In the genomic region with DNA sequence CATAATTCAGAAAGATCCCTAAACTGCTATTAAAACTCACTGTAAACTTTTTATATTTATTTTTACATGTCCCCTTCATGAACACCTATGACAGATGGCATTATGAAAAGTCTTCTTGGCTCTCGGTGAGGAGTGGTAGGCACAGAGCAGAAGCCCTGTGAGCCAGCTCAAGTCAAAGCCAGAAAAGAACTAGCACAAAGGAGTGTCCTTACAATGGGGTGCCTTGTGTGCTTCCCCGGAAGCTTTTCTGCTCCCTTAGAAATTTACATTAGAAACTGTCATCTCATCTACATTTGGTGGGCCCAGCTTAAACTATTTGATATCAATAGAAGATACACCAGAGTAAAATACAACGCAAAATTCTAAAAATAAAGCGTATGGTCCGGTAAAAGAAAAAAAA, we compare ENCODE assay signal across 26 cellular contexts.
"Had no signal": no experiment of that assay in that cellular context is flagged by ENCODE, and none has a peak within 500 bp of the region (broad histone marks: within the 10 kb centered on the region; RNA-seq: fewer than 3 reads in every experiment).

No MANE protein-coding gene starts in this region.

- H3K27me3 ChIP-seq: adrenal gland, ascending aorta, brain microvascular endothelial cell, esophagus muscularis mucosa, left lung, neural progenitor cell, stomach, suprapubic skin, tibial nerve had no signal

- H3K9ac ChIP-seq: neural progenitor cell, parathyroid adenoma had no signal

- H3K4me1 Mint-ChIP-seq: neural progenitor cell had no signal

- H3K79me2 ChIP-seq: parathyroid adenoma had no signal

- H3K4me1 ChIP-seq: adrenal gland, ascending aorta, esophagus muscularis mucosa, left lung, parathyroid adenoma, stomach had no signal

- DNase-seq: activated CD4-positive, alpha-beta T cell treated with anti-CD3 and anti-CD28 coated beads for 4 hours; activated CD4-positive, alpha-beta T cell treated with anti-CD3 and anti-CD28 coated beads, Interleukin-2, amount 50 U/mL, for 48 hours; activated CD8-positive, alpha-beta memory T cell treated with anti-CD3 and anti-CD28 coated beads for 24 hours; activated effector memory CD4-positive, alpha-beta T cell treated with Interleukin-2 at 50 U/mL for 16 hours; activated naive CD4-positive, alpha-beta T cell treated with Interleukin-2 at 50 U/mL for 16 hours; adrenal gland; brain microvascular endothelial cell; cortex of kidney; foreskin melanocyte; left lung; naive thymus-derived CD8-positive, alpha-beta T cell; occipital lobe; right cardiac atrium; stimulated activated CD4-positive, alpha-beta T cell treated with anti-CD3 and anti-CD28 coated beads, Interleukin-15, amount 100 ng/mL, for 24 hours; stimulated activated CD4-positive, alpha-beta T cell treated with anti-CD3 and anti-CD28 coated beads, Interleukin-2, amount 100 ng/mL, for 24 hours; stimulated activated naive B cell treated with anti-CD40 and anti-IgM and Interleukin-4, amounts not matched to agents 10 μg/mL and 1 μg/mL and 100 μg/mL, for 72 hours; stomach had no signal

- ATAC-seq: left lung; naive thymus-derived CD8-positive, alpha-beta T cell; right cardiac atrium; stimulated activated naive B cell treated with anti-CD40 and anti-IgM and Interleukin-4, amounts not matched to agents 10 μg/mL and 1 μg/mL and 100 μg/mL, for 72 hours had no signal

- H3K4me3 Mint-ChIP-seq: activated naive CD8-positive, alpha-beta T cell; naive thymus-derived CD8-positive, alpha-beta T cell; neural progenitor cell; stimulated activated naive B cell treated with anti-CD40 and anti-IgM and Interleukin-4, amounts not matched to agents 10 μg/mL and 1 μg/mL and 100 μg/mL, for 72 hours had no signal

- H3K4me2 ChIP-seq: neural progenitor cell had no signal

- H3K36me3 Mint-ChIP-seq: neural progenitor cell had no signal

- H3K9me3 Mint-ChIP-seq: neural progenitor cell had no signal

- H2AFZ ChIP-seq: neural progenitor cell, parathyroid adenoma had no signal

- H3K27me3 Mint-ChIP-seq: activated naive CD8-positive, alpha-beta T cell; naive thymus-derived CD8-positive, alpha-beta T cell had no signal

- H3K9me3 ChIP-seq: adrenal gland, ascending aorta, esophagus muscularis mucosa, left lung, stomach, suprapubic skin, tibial nerve had no signal

- H3K27ac ChIP-seq: adrenal gland, ascending aorta, brain microvascular endothelial cell, esophagus muscularis mucosa, left lung, neural progenitor cell, parathyroid adenoma, stomach, suprapubic skin, VCaP had no signal

- H3K36me3 ChIP-seq: adrenal gland, ascending aorta, brain microvascular endothelial cell, esophagus muscularis mucosa, left lung, neural progenitor cell, stomach, suprapubic skin, tibial nerve had no signal

- H3K27ac Mint-ChIP-seq: neural progenitor cell; stimulated activated naive B cell treated with anti-CD40 and anti-IgM and Interleukin-4, amounts not matched to agents 10 μg/mL and 1 μg/mL and 100 μg/mL, for 72 hours had no signal

- H3K4me3 ChIP-seq: adrenal gland, ascending aorta, esophagus muscularis mucosa, left lung, lung, neural progenitor cell, stomach, suprapubic skin, tibial nerve had no signal
